In genomic region chr22:39153220-39153860, GRCh38 we compare ENCODE assay signal across 9 cellular contexts. TPM values are rescaled to one million over a fixed set of nuclear protein-coding genes. Genes with fewer than 3 reads are reported as not detected.
DNase-seq lines count a peak whose midpoint lies in the region; ATAC-seq and TF ChIP-seq lines count a peak whose summit lies in the region.
"Had no signal": no experiment of that assay in that cellular context is flagged by ENCODE, and none has a peak within 500 bp of the region (broad histone marks: within the 10 kb centered on the region; RNA-seq: fewer than 3 reads in every experiment).

No MANE protein-coding gene starts in this region.

- H3K4me1 Mint-ChIP-seq in IgD-negative memory B cell = peaks cover 24 to 33% (median 29%) of the 10 kb centered on the region in 3 donors
- H3K4me1 Mint-ChIP-seq in natural killer cell treated with Interleukin-12 subunit alpha and Interleukin-12 subunit beta and Interleukin-15 and Interleukin-18, amount 100 ng/mL, for 72 hours (ENCODE audit: low read depth in 2 of 2) = peaks cover 18 to 23% of the 10 kb centered on the region in 2 donors

- intact Hi-C loops in dorsolateral prefrontal cortex (cut with DNase I) = loop anchor here (2.0 to 10.0 kb wide), 4 partner anchors 91 to 891 kb away; partner anchors contain the start of genes CBX6 (in 2 of the 2) and PDGFB (in 1 of the 2)

- H3K9me3 Mint-ChIP-seq in IgD-negative memory B cell = no peaks in the 10 kb centered on the region
- H3K9me3 Mint-ChIP-seq in natural killer cell treated with Interleukin-12 subunit alpha and Interleukin-12 subunit beta and Interleukin-15 and Interleukin-18, amount 100 ng/mL, for 72 hours = no peaks in the 10 kb centered on the region

- H3K27ac Mint-ChIP-seq in IgD-negative memory B cell = peak overlapping the region; percentile 78 to 90 (median 89)
- peak overlapping the region; percentile 67 to 82 for H3K27ac Mint-ChIP-seq in natural killer cell treated with Interleukin-12 subunit alpha and Interleukin-12 subunit beta and Interleukin-15 and Interleukin-18, amount 100 ng/mL, for 72 hours

- H3K27ac ChIP-seq in dorsolateral prefrontal cortex = peak overlapping the region; percentile 70 to 100 (median 98)

- no peaks in the 10 kb centered on the region for H3K27me3 ChIP-seq in dorsolateral prefrontal cortex

- peak; percentile 0 for ATAC-seq in natural killer cell treated with Interleukin-12 subunit alpha and Interleukin-12 subunit beta and Interleukin-15 and Interleukin-18, amount 100 ng/mL, for 72 hours

- H3K27me3 Mint-ChIP-seq in IgD-negative memory B cell = peaks cover 13% of the 10 kb centered on the region
- peaks cover 4 to 14% of the 10 kb centered on the region in 2 donors for H3K27me3 Mint-ChIP-seq in natural killer cell treated with Interleukin-12 subunit alpha and Interleukin-12 subunit beta and Interleukin-15 and Interleukin-18, amount 100 ng/mL, for 72 hours

- H3K4me3 ChIP-seq in GM12865 (ENCODE audit: low read depth, low read length) (peak overlapping the region; percentile 65), dorsolateral prefrontal cortex (peak overlapping the region; percentile 68 to 99 (median 94))

- TF ChIP-seq CTCF in GM12865 (IDR thresholded peaks at IDR 0.05; ENCODE audit: insufficient read depth, low read depth, low read length, missing control alignments) (no peak), dorsolateral prefrontal cortex (IDR thresholded peaks at IDR 0.05 in 54 of 56, conservative IDR thresholded peaks at IDR 0.05 in 2 of 56; ENCODE audit: low read depth in 1 of 56, partially characterized antibody in 56 of 56) (peak in 1 of 56 donors; percentile 3)

- no peaks in the 10 kb centered on the region for H3K36me3 Mint-ChIP-seq in IgD-negative memory B cell
- no peaks in the 10 kb centered on the region for H3K36me3 Mint-ChIP-seq in natural killer cell treated with Interleukin-12 subunit alpha and Interleukin-12 subunit beta and Interleukin-15 and Interleukin-18, amount 100 ng/mL, for 72 hours

- H3K4me3 Mint-ChIP-seq in IgD-negative memory B cell = peak overlapping the region; percentile 84 to 94 (median 92)
- H3K4me3 Mint-ChIP-seq in natural killer cell treated with Interleukin-12 subunit alpha and Interleukin-12 subunit beta and Interleukin-15 and Interleukin-18, amount 100 ng/mL, for 72 hours = peak overlapping the region; percentile 96

- no peak for DNase-seq in GM12865 (ENCODE audit: low read depth)
- DNase-seq in dorsolateral prefrontal cortex = peak in 4 of 10 donors; percentile 28 to 47 (median 38)
- peak; percentile 45 for DNase-seq in natural killer cell treated with Interleukin-12 subunit alpha and Interleukin-12 subunit beta and Interleukin-15 and Interleukin-18, amount 100 ng/mL, for 72 hours (ENCODE audit: low spot score)
- no peak for DNase-seq in NCI-H1930 (lab: John Stamatoyannopoulos, UW)
- DNase-seq in cortex of kidney (lab: John Stamatoyannopoulos, UW) = no peak
- no peak for DNase-seq in putamen (ENCODE audit: low spot score)
- DNase-seq in NCI-H1694 (lab: John Stamatoyannopoulos, UW) = no peak

RNA-seq across cellular contexts. Expression of gene CBX7, which starts 0.9 kb away (rescaled TPM):
- 35.4 TPM for polyA plus RNA-seq in IgD-negative memory B cell
- 100 to 1,000 TPM; 112 to 229 (median 170) TPM for total RNA-seq in dorsolateral prefrontal cortex
- total RNA-seq in natural killer cell treated with Interleukin-12 subunit alpha and Interleukin-12 subunit beta and Interleukin-15 and Interleukin-18, amount 100 ng/mL, for 72 hours = 10 to 100 TPM in 1 of 2 donors, 1 to 10 TPM in 1; 4.9 to 11.1 TPM

RNA-seq across cellular contexts. Expression of gene APOBEC3H, which starts 56.3 kb away (rescaled TPM):
- polyA plus RNA-seq in IgD-negative memory B cell = 0.48 TPM
- total RNA-seq in dorsolateral prefrontal cortex = 1 to 10 TPM in 4 of 120 experiments, under 1 TPM in 4, not detected in 112; 0.40 to 1.4 (median 0.89) TPM
- total RNA-seq in natural killer cell treated with Interleukin-12 subunit alpha and Interleukin-12 subunit beta and Interleukin-15 and Interleukin-18, amount 100 ng/mL, for 72 hours = 1 to 10 TPM; 6.2 to 6.9 TPM
- total RNA-seq: M059J had no signal

Comparison
In these comparisons a context has a peak if more than half of its experiments do, and no peak if none do; other contexts are left out.
1. RNA of gene CBX7, which starts 0.9 kb away (total RNA-seq): 112 to 229 TPM in dorsolateral prefrontal cortex; 4.9 to 11.1 TPM in natural killer cell treated with Interleukin-12 subunit alpha and Interleukin-12 subunit beta and Interleukin-15 and Interleukin-18, amount 100 ng/mL, for 72 hours; every median in the first group is over 4 times any median in the second.